ENCODE assay signal across 8 cellular contexts in genomic region chr1:245153645-245154428, GRCh38. TPM values are rescaled to one million over a fixed set of nuclear protein-coding genes. Genes with fewer than 3 reads are reported as not detected.
DNase-seq lines count a peak whose midpoint lies in the region; ATAC-seq, FAIRE-seq and TF ChIP-seq lines count a peak whose summit lies in the region.

No MANE protein-coding gene starts in this region.

- H3K4me2 ChIP-seq in PC-3 (ENCODE audit: low read length) (peak overlapping the region; percentile 94), HepG2 (ENCODE audit: low read depth, low read length) (peak overlapping the region; percentile 85)

- TF ChIP-seq EP300 in HepG2 (IDR thresholded peaks at IDR 0.05; ENCODE audit: low read depth in 2 of 2, low read length in 2 of 2) = no peak
- no peak for TF ChIP-seq EP300 in HepG2 (CRISPR knock-in tag; IDR thresholded peaks at IDR 0.05; ENCODE audit: borderline replicate concordance)

- no peak overlapping the region for H3K27ac ChIP-seq in PC-3 (ENCODE audit: low read length)
- H3K27ac ChIP-seq in HepG2 (ENCODE audit: extremely low read length, insufficient read depth, low read length) = no peak overlapping the region
- no peak overlapping the region for H3K27ac ChIP-seq in thymus (ENCODE audit: low read depth)

- intact Hi-C loops in PC-3 (cut with micrococcal nuclease) = loop anchor here (1.0 to 10.0 kb wide), 8 partner anchors 75 to 1338 kb away; no protein-coding TSS in a partner anchor
- intact Hi-C loops in HepG2 (cut with micrococcal nuclease; ENCODE audit: unreplicated experiment) = loop anchor here (1.0 to 10.0 kb wide), 7 partner anchors 75 to 1338 kb away; no protein-coding TSS in a partner anchor

- H3K9ac ChIP-seq in PC-3 (ENCODE audit: low read length) (no peak overlapping the region), HepG2 (ENCODE audit: insufficient read depth, low read depth, low read length) (no peak overlapping the region)

- H3K4me1 ChIP-seq in PC-3 (ENCODE audit: insufficient read depth, low read length) (peaks cover 30% of the 10 kb centered on the region), HepG2 (ENCODE audit: insufficient read depth, low read length) (peaks cover 48% of the 10 kb centered on the region), thymus (ENCODE audit: control insufficient read depth, insufficient read depth, low read length) (peaks cover 29% of the 10 kb centered on the region)

- DNase-seq in stimulated activated CD4-positive, alpha-beta T cell treated with anti-CD3 and anti-CD28 coated beads, Interleukin-4, amount 100 ng/mL, for 1 hour = peak; percentile 15
- no peak for DNase-seq in stimulated activated CD4-positive, alpha-beta T cell treated with anti-CD3 and anti-CD28 coated beads, Interleukin-4, amount 100 ng/mL, for 4 hours
- DNase-seq in PC-3 (peak; percentile 12), HepG2 (ENCODE audit: low spot score) (no peak)
- DNase-seq in central memory CD4-positive, alpha-beta T cell = peak; percentile 3

- BruUV-seq in PC-3 (replicated peaks; lab: Mats Ljungman, UMichigan) (no TSS peak), HepG2 (replicated peaks; lab: Mats Ljungman, UMichigan) (no TSS peak)

- CTCF ChIA-PET in PC-3 (lab: Charles Lee) (interaction anchor here (0.5 to 1.4 kb wide), 8 partner anchors 9 to 1294 kb away, joined by 3 to 9 read pairs (median 4); no protein-coding TSS in a partner anchor), HepG2 (lab: Yijun Ruan, JAX; ENCODE audit: low intra/inter-chr PET ratio, low total read pairs) (interaction anchor here (1.1 to 1.9 kb wide), 3 partner anchors 227 to 849 kb away, joined by 4 to 12 read pairs (median 9); no protein-coding TSS in a partner anchor)

- H3K79me2 ChIP-seq in PC-3 (ENCODE audit: low read length) (no peaks in the 10 kb centered on the region), HepG2 (ENCODE audit: insufficient read depth, low read length) (no peaks in the 10 kb centered on the region)

- TF ChIP-seq CTCF in PC-3 (conservative IDR thresholded peaks at IDR 0.05; ENCODE audit: low read depth, low read length) (no peak), HepG2 (CRISPR knock-in tag; IDR thresholded peaks at IDR 0.05) (no peak)

- in situ Hi-C loops in HepG2 (cut with HindIII; ENCODE audit: extremely low pct_ligation_motif_present, low pct_unique_long_range_greater_than_20kb) = loop anchor here (5.0 to 25.0 kb wide), 2 partner anchors 848 to 1333 kb away; no protein-coding TSS in a partner anchor

- H3K4me3 ChIP-seq in PC-3 (ENCODE audit: low read length) (peak overlapping the region; percentile 65), HepG2 (replicated peaks in 1 of 3; ENCODE audit: insufficient read depth in 1 of 3, low read depth in 2 of 3, low read length in 3 of 3) (peak overlapping the region; percentile 54 to 73 (median 57)), thymus (ENCODE audit: low read length) (peak overlapping the region; percentile 58)

- H3K9me3 ChIP-seq in PC-3 (ENCODE audit: low read length) (no peaks in the 10 kb centered on the region), HepG2 (ENCODE audit: low read length) (no peaks in the 10 kb centered on the region), thymus (ENCODE audit: control insufficient read depth) (no peaks in the 10 kb centered on the region)

- FAIRE-seq in HepG2 (lab: Jason Lieb, UNC) = no peak

- 3% methylated on average over 40 of the region's 70 CpGs for WGBS in HepG2 (ENCODE audit: low lambda C conversion rate)
- WGBS in thymus = 2% methylated on average over 70 of the region's 70 CpGs

- H4K20me1 ChIP-seq in PC-3 (ENCODE audit: low read length) = no peaks in the 10 kb centered on the region
- H4K20me1 ChIP-seq in HepG2 (ENCODE audit: insufficient read depth, low read length) = no peaks in the 10 kb centered on the region

- no peak for TF ChIP-seq RAD21 in HepG2 (CRISPR knock-in tag; IDR thresholded peaks at IDR 0.05)

- ATAC-seq in PC-3 = no peak
- ATAC-seq in HepG2 = peak; percentile 17
- no peak for ATAC-seq in GM18519 (IDR thresholded peaks at IDR 0.05; ENCODE audit: low FRiP score, unreplicated experiment)
- no peak for ATAC-seq in GM19395 (IDR thresholded peaks at IDR 0.05; ENCODE audit: unreplicated experiment)

- no peaks in the 10 kb centered on the region for H3K9me2 ChIP-seq in PC-3 (replicated peaks; ENCODE audit: low read length)

- POLR2A ChIA-PET in PC-3 (lab: Charles Lee; ENCODE audit: unreplicated experiment) = no interaction called here
- POLR2A ChIA-PET in HepG2 (lab: Yijun Ruan, JAX) = no interaction called here

- no peaks in the 10 kb centered on the region for H3F3A ChIP-seq in PC-3 (ENCODE audit: low read length, unreplicated experiment)

- no peak for TF ChIP-seq POLR2A in HepG2 (IDR thresholded peaks at IDR 0.05; ENCODE audit: insufficient read depth in 1 of 2, low read depth in 2 of 2, low read length in 2 of 2)

- H2AFZ ChIP-seq in PC-3 (ENCODE audit: low read length) (peak overlapping the region; percentile 91), HepG2 (ENCODE audit: low read length) (no peak overlapping the region)

- H3K27me3 ChIP-seq in PC-3 (ENCODE audit: low read length) = peaks cover 68% of the 10 kb centered on the region
- peaks cover 14 to 59% of the 10 kb centered on the region in 2 experiments for H3K27me3 ChIP-seq in HepG2 (ENCODE audit: control insufficient read depth in 1 of 2, insufficient read depth in 2 of 2, low read length in 2 of 2)
- peaks cover 53% of the 10 kb centered on the region for H3K27me3 ChIP-seq in thymus (ENCODE audit: control insufficient read depth, insufficient read depth)

- H3K36me3 ChIP-seq in PC-3 (ENCODE audit: low read depth, low read length) = no peaks in the 10 kb centered on the region
- H3K36me3 ChIP-seq in HepG2 (replicated peaks in 1 of 2; ENCODE audit: control insufficient read depth in 1 of 2, insufficient read depth in 2 of 2, low read length in 2 of 2) = no peaks in the 10 kb centered on the region
- H3K36me3 ChIP-seq in thymus (ENCODE audit: control insufficient read depth, insufficient read depth) = no peaks in the 10 kb centered on the region

TF ChIP-seq in HepG2, 621 proteins besides CTCF, POLR2A, EP300 and RAD21 (continues in another document):
- TF ChIP-seq CREM (IDR thresholded peaks at IDR 0.05) (no peak), CREM (CRISPR knock-in tag; IDR thresholded peaks at IDR 0.05) (no peak), ARID3A (IDR thresholded peaks at IDR 0.05; ENCODE audit: low read depth, low read length) (no peak), TBX2 (CRISPR knock-in tag; IDR thresholded peaks at IDR 0.05; ENCODE audit: borderline replicate concordance) (0 out of 2 replicates have a peak, but pooled peaks have one; percentile 18), KDM5B (CRISPR knock-in tag; IDR thresholded peaks at IDR 0.05; ENCODE audit: borderline replicate concordance) (0 out of 2 replicates have a peak, but pooled peaks have one; percentile 13), NONO (IDR thresholded peaks at IDR 0.05) (no peak), NONO (CRISPR knock-in tag; conservative IDR thresholded peaks at IDR 0.05) (no peak), ZNF567 (CRISPR knock-in tag; IDR thresholded peaks at IDR 0.05; ENCODE audit: borderline replicate concordance) (no peak)

RNA-seq across cellular contexts. Expression of gene KIF26B, which starts 0.9 kb away (rescaled TPM):
- total RNA-seq in PC-3 (2014; rRNA removed) (0.04 and 0.17 TPM in 2 replicates), HepG2 (2016; rRNA removed; fragmentation: Illumina TruSeq; extraction: Trizol) (0.03 and 0.09 TPM in 2 replicates)
- 0.20 TPM in 1 of 2 replicates, not detected in the other for total RNA-seq in HepG2 (2016; cell fraction: cytosol; rRNA removed; fragmentation: Illumina TruSeq; extraction: Trizol; ENCODE audit: low read depth)
- 0.06 and 0.07 TPM in 2 replicates for total RNA-seq in HepG2 (2016; cell fraction: insoluble cytoplasmic fraction; rRNA removed; fragmentation: Illumina TruSeq; extraction: Trizol)
- 0.09 and 0.10 TPM in 2 replicates for total RNA-seq in HepG2 (2016; cell fraction: membrane; rRNA removed; fragmentation: Illumina TruSeq; extraction: Trizol)
- 0.06 and 0.09 TPM in 2 replicates for total RNA-seq in HepG2 (2016; cell fraction: nucleus; rRNA removed; fragmentation: Illumina TruSeq; extraction: Trizol)
- polyA plus RNA-seq in HepG2 (2011; rRNA removed) (0.08 and 0.09 TPM in 2 replicates), thymus (0.43 TPM)
- polyA plus RNA-seq in HepG2 (2011; cell fraction: cytosol; rRNA removed) = 0.03 and 0.05 TPM in 2 replicates
- polyA plus RNA-seq in HepG2 (2011; cell fraction: nucleus; rRNA removed) = 0.39 and 0.78 TPM in 2 replicates
- polyA plus RNA-seq in HepG2 (2012) = 0.23 and 0.25 TPM in 2 replicates
- polyA plus RNA-seq in HepG2 (2016; cell fraction: cytosol; fragmentation: Illumina TruSeq; extraction: Trizol; ENCODE audit: low read depth) = not detected in 2 replicates
- 0.10 TPM in 1 of 2 replicates, not detected in the other for polyA plus RNA-seq in HepG2 (2016; cell fraction: insoluble cytoplasmic fraction; fragmentation: Illumina TruSeq; extraction: Trizol; ENCODE audit: low read depth)
- polyA plus RNA-seq in HepG2 (2016; cell fraction: membrane; fragmentation: Illumina TruSeq; extraction: Trizol; ENCODE audit: low read depth) = not detected in 2 replicates
- 0.15 TPM in 1 of 2 replicates, not detected in the other for polyA plus RNA-seq in HepG2 (2016; cell fraction: nucleus; fragmentation: Illumina TruSeq; extraction: Trizol; ENCODE audit: insufficient read depth, low read depth)
- 0.02 and 0.26 TPM in 2 replicates for polyA minus RNA-seq in HepG2 (2011; rRNA and poly(A)+ RNA removed; ENCODE audit: low replicate concordance)
- 0.09 and 0.20 TPM in 2 replicates for polyA minus RNA-seq in HepG2 (2011; cell fraction: cytosol; rRNA and poly(A)+ RNA removed)
- 0.39 and 1.2 TPM in 2 replicates for polyA minus RNA-seq in HepG2 (2011; cell fraction: nucleus; rRNA and poly(A)+ RNA removed)

Comparison
In these comparisons a context has a peak if more than half of its experiments do, and no peak if none do; other contexts are left out.
1. DNase-seq: peak in stimulated activated CD4-positive, alpha-beta T cell treated with anti-CD3 and anti-CD28 coated beads, Interleukin-4, amount 100 ng/mL, for 1 hour (single experiment), PC-3 (single experiment) and central memory CD4-positive, alpha-beta T cell (single experiment); none in stimulated activated CD4-positive, alpha-beta T cell treated with anti-CD3 and anti-CD28 coated beads, Interleukin-4, amount 100 ng/mL, for 4 hours (0 of 2) and HepG2 (single experiment).
2. Peak in every context shown above with its lines, with median percentiles within 50 percentile points of each other: H3K4me3 ChIP-seq.